ENCODE assay signal across 8 cellular contexts in the genomic region with DNA sequence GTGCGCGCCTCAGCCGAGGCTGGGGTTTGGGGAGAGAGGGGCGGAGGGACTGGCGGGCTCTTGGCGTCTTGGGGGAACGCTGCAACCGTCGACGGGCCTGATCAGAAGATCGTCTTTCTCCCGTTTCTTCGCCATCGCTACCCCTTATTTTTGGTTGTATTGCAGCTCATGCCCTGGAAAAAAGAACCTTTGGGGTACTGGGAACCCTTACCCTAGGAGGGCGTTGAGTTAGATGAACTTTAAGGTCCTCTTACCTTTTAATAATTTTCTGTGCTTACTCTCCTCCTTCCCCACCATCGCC. TPM values are rescaled to one million over a fixed set of nuclear protein-coding genes. Genes with fewer than 3 reads are reported as not detected.
DNase-seq lines count a peak whose midpoint lies in the region; ATAC-seq and TF ChIP-seq lines count a peak whose summit lies in the region.

No MANE protein-coding gene starts in this region.

- peak overlapping the region; percentile 54 to 98 (median 76) for H3K4me3 ChIP-seq in heart left ventricle
- peak overlapping the region; percentile 98 for H3K4me3 ChIP-seq in Jurkat, Clone E6-1 (ENCODE audit: low read length)
- peak overlapping the region; percentile 82 to 98 for H3K4me3 ChIP-seq in cardiac fibroblast (replicated peaks in 1 of 2; ENCODE audit: low read depth in 2 of 2, low read length in 2 of 2)

- H3K9me3 ChIP-seq in heart left ventricle, result no peaks in the 10 kb centered on the region

- WGBS in heart left ventricle, 4 donors, result 0 to 1% (median 0%) methylated on average over 16 of the region's 16 CpGs

- H3K27ac Mint-ChIP-seq in natural killer cell treated with Interleukin-12 subunit alpha and Interleukin-12 subunit beta and Interleukin-15 and Interleukin-18, amount 100 ng/mL, for 72 hours, result peak overlapping the region; percentile 91 to 93

- DNase-seq in heart left ventricle, result no peak
- DNase-seq in cardiac septum (ENCODE audit: low spot score), result no peak
- no peak for DNase-seq in Jurkat, Clone E6-1 (ENCODE audit: low read depth, low spot score)
- no peak for DNase-seq in cardiac fibroblast (ENCODE audit: low read depth in 2 of 2)
- DNase-seq in natural killer cell treated with Interleukin-12 subunit alpha and Interleukin-12 subunit beta and Interleukin-15 and Interleukin-18, amount 100 ng/mL, for 72 hours (ENCODE audit: low spot score), result peak; percentile 85
- DNase-seq in dermis blood vessel endothelial cell, result no peak
- no peak for DNase-seq in KBM-7
- no peak for DNase-seq in middle frontal gyrus (ENCODE audit: extremely low spot score, low spot score)

- H3K36me3 Mint-ChIP-seq in natural killer cell treated with Interleukin-12 subunit alpha and Interleukin-12 subunit beta and Interleukin-15 and Interleukin-18, amount 100 ng/mL, for 72 hours, result no peaks in the 10 kb centered on the region

- TF ChIP-seq CTCF in heart left ventricle (IDR thresholded peaks at IDR 0.05) (no peak), cardiac fibroblast (IDR thresholded peaks at IDR 0.05; ENCODE audit: low read depth, low read length) (no peak)

- H3K9me3 Mint-ChIP-seq in natural killer cell treated with Interleukin-12 subunit alpha and Interleukin-12 subunit beta and Interleukin-15 and Interleukin-18, amount 100 ng/mL, for 72 hours, result no peaks in the 10 kb centered on the region

- peaks cover 0 to 9% (median 2%) of the 10 kb centered on the region in 9 donors for H3K36me3 ChIP-seq in heart left ventricle

- TF ChIP-seq POLR2A in heart left ventricle (IDR thresholded peaks at IDR 0.05), result no peak

- no peaks in the 10 kb centered on the region for H3K27me3 Mint-ChIP-seq in natural killer cell treated with Interleukin-12 subunit alpha and Interleukin-12 subunit beta and Interleukin-15 and Interleukin-18, amount 100 ng/mL, for 72 hours

- H3K4me3 Mint-ChIP-seq in natural killer cell treated with Interleukin-12 subunit alpha and Interleukin-12 subunit beta and Interleukin-15 and Interleukin-18, amount 100 ng/mL, for 72 hours, result peak overlapping the region; percentile 98

- peaks cover 35 to 42% of the 10 kb centered on the region in 2 donors for H3K4me1 Mint-ChIP-seq in natural killer cell treated with Interleukin-12 subunit alpha and Interleukin-12 subunit beta and Interleukin-15 and Interleukin-18, amount 100 ng/mL, for 72 hours (ENCODE audit: low read depth in 2 of 2)

- no peaks in the 10 kb centered on the region for H3K27me3 ChIP-seq in heart left ventricle

- in situ Hi-C loops in KBM-7 (cut with MboI; ENCODE audit: low pct_unique_long_range_greater_than_20kb, low sequenced_read_pairs), result no loop called here

- no peak for ATAC-seq in heart left ventricle
- ATAC-seq in natural killer cell treated with Interleukin-12 subunit alpha and Interleukin-12 subunit beta and Interleukin-15 and Interleukin-18, amount 100 ng/mL, for 72 hours, result peak; percentile 81 to 82

- peak overlapping the region; percentile 91 to 99 (median 96) for H3K27ac ChIP-seq in heart left ventricle

- intact Hi-C loops in heart left ventricle (cut with DNase I), result loop anchor here in 7 of 10 donors (5.0 to 10.0 kb wide), 6 partner anchors 35 to 60 kb away; partner anchors contain the start of genes MATR3 (in 3 of the 7) and SPATA24 (in 1 of the 7)
- intact Hi-C loops in cardiac septum (cut with DNase I), result loop anchor here (5.0 kb wide), 1 partner anchor 50 kb away; no protein-coding TSS in a partner anchor

- peaks cover 0 to 41% (median 26%) of the 10 kb centered on the region in 12 donors for H3K4me1 ChIP-seq in heart left ventricle

RNA-seq across cellular contexts. Expression of gene PAIP2, which starts 0.7 kb away (rescaled TPM):
- total RNA-seq in heart left ventricle (100 to 1,000 TPM; 111 to 154 (median 132) TPM), cardiac septum (133 TPM), dermis blood vessel endothelial cell (110 and 137 TPM in 2 replicates)
- 100 to 1,000 TPM in 1 of 2 donors, 10 to 100 TPM in 1; 93.2 to 138 TPM for polyA plus RNA-seq in heart left ventricle
- polyA plus RNA-seq in Jurkat, Clone E6-1 (2012; ENCODE audit: insufficient read depth, insufficient read length), result 250 TPM
- total RNA-seq in natural killer cell treated with Interleukin-12 subunit alpha and Interleukin-12 subunit beta and Interleukin-15 and Interleukin-18, amount 100 ng/mL, for 72 hours, result 10 to 100 TPM; 38.1 to 77.5 TPM

RNA-seq across cellular contexts. Expression of gene SLC23A1, which starts 40.7 kb away (rescaled TPM):
- total RNA-seq in heart left ventricle, result not detected
- polyA plus RNA-seq in heart left ventricle, result not detected
- total RNA-seq in cardiac septum, result not detected
- polyA plus RNA-seq in Jurkat, Clone E6-1 (2012; ENCODE audit: insufficient read depth, insufficient read length), result 7.0 TPM
- total RNA-seq in natural killer cell treated with Interleukin-12 subunit alpha and Interleukin-12 subunit beta and Interleukin-15 and Interleukin-18, amount 100 ng/mL, for 72 hours, result under 1 TPM; 0.36 to 0.78 TPM
- not detected in 2 replicates for total RNA-seq in dermis blood vessel endothelial cell

RNA-seq across cellular contexts. Expression of gene MZB1, which starts 47.3 kb away (rescaled TPM):
- total RNA-seq in heart left ventricle (1 to 10 TPM in 3 of 9 donors, under 1 TPM in 4, not detected in 2; 0.31 to 5.2 (median 0.97) TPM), cardiac septum (0.51 TPM), dermis blood vessel endothelial cell (0.14 TPM in 1 of 2 replicates, not detected in the other)
- polyA plus RNA-seq in heart left ventricle, result under 1 TPM; 0.33 to 0.72 TPM
- 301 TPM for polyA plus RNA-seq in Jurkat, Clone E6-1 (2012; ENCODE audit: insufficient read depth, insufficient read length)
- total RNA-seq in natural killer cell treated with Interleukin-12 subunit alpha and Interleukin-12 subunit beta and Interleukin-15 and Interleukin-18, amount 100 ng/mL, for 72 hours, result 10 to 100 TPM; 10.3 to 27.6 TPM

RNA-seq across cellular contexts. Expression of gene MATR3, which starts 48.8 kb away (rescaled TPM):
- total RNA-seq in heart left ventricle (100 to 1,000 TPM; 133 to 208 (median 139) TPM), cardiac septum (170 TPM), dermis blood vessel endothelial cell (301 and 445 TPM in 2 replicates)
- polyA plus RNA-seq in heart left ventricle, result 100 to 1,000 TPM in 1 of 2 donors, 10 to 100 TPM in 1; 97.2 to 115 TPM
- polyA plus RNA-seq in Jurkat, Clone E6-1 (2012; ENCODE audit: insufficient read depth, insufficient read length), result 274 TPM
- total RNA-seq in natural killer cell treated with Interleukin-12 subunit alpha and Interleukin-12 subunit beta and Interleukin-15 and Interleukin-18, amount 100 ng/mL, for 72 hours, result 100 to 1,000 TPM; 206 to 229 TPM

RNA-seq across cellular contexts. Expression of gene PROB1, which starts 52.5 kb away (rescaled TPM):
- total RNA-seq in heart left ventricle, result 10 to 100 TPM; 26.6 to 63.4 (median 38.1) TPM
- polyA plus RNA-seq in heart left ventricle, result 10 to 100 TPM; 18.9 to 34.3 TPM
- total RNA-seq in cardiac septum, result 34.7 TPM
- polyA plus RNA-seq in Jurkat, Clone E6-1 (2012; ENCODE audit: insufficient read depth, insufficient read length), result 4.0 TPM
- total RNA-seq in natural killer cell treated with Interleukin-12 subunit alpha and Interleukin-12 subunit beta and Interleukin-15 and Interleukin-18, amount 100 ng/mL, for 72 hours, result 1 to 10 TPM; 3.4 to 6.6 TPM
- total RNA-seq in dermis blood vessel endothelial cell, result 6.1 and 9.2 TPM in 2 replicates

Comparison
In these comparisons a context has a peak if more than half of its experiments do, and no peak if none do; other contexts are left out.
1. ATAC-seq: peak in natural killer cell treated with Interleukin-12 subunit alpha and Interleukin-12 subunit beta and Interleukin-15 and Interleukin-18, amount 100 ng/mL, for 72 hours (2 of 2); none in heart left ventricle (0 of 4).
2. Peak in every context shown above with its lines, with median percentiles within 50 percentile points of each other: H3K4me3 ChIP-seq.